ENCODE assay signal across 1 cellular context in the genomic region with DNA sequence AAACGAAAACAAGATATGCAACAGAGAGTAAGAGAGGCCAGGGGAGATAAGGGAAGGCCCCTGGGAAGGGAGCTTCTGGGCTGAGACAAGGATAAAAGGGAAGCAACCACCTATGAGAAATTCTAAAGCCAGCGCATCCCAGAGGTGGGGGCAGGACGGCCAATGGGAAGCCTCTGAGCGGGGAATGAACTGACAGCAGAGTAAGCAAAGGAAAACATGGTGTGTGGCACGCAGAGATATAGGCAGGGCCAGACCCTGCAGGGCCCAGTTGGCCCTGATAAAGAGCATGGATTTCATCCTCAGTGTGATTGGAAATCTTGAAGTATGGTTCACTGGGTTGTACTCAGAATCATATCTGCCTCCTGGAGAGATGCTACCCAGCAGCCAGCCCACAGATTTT.
TF ChIP-seq lines count a peak whose summit lies in the region.

No MANE protein-coding gene starts in this region.

TF ChIP-seq in H1, 55 proteins besides CTCF, POLR2A, EP300 and RAD21 (continued from another document):
- TF ChIP-seq, protein P1, sequence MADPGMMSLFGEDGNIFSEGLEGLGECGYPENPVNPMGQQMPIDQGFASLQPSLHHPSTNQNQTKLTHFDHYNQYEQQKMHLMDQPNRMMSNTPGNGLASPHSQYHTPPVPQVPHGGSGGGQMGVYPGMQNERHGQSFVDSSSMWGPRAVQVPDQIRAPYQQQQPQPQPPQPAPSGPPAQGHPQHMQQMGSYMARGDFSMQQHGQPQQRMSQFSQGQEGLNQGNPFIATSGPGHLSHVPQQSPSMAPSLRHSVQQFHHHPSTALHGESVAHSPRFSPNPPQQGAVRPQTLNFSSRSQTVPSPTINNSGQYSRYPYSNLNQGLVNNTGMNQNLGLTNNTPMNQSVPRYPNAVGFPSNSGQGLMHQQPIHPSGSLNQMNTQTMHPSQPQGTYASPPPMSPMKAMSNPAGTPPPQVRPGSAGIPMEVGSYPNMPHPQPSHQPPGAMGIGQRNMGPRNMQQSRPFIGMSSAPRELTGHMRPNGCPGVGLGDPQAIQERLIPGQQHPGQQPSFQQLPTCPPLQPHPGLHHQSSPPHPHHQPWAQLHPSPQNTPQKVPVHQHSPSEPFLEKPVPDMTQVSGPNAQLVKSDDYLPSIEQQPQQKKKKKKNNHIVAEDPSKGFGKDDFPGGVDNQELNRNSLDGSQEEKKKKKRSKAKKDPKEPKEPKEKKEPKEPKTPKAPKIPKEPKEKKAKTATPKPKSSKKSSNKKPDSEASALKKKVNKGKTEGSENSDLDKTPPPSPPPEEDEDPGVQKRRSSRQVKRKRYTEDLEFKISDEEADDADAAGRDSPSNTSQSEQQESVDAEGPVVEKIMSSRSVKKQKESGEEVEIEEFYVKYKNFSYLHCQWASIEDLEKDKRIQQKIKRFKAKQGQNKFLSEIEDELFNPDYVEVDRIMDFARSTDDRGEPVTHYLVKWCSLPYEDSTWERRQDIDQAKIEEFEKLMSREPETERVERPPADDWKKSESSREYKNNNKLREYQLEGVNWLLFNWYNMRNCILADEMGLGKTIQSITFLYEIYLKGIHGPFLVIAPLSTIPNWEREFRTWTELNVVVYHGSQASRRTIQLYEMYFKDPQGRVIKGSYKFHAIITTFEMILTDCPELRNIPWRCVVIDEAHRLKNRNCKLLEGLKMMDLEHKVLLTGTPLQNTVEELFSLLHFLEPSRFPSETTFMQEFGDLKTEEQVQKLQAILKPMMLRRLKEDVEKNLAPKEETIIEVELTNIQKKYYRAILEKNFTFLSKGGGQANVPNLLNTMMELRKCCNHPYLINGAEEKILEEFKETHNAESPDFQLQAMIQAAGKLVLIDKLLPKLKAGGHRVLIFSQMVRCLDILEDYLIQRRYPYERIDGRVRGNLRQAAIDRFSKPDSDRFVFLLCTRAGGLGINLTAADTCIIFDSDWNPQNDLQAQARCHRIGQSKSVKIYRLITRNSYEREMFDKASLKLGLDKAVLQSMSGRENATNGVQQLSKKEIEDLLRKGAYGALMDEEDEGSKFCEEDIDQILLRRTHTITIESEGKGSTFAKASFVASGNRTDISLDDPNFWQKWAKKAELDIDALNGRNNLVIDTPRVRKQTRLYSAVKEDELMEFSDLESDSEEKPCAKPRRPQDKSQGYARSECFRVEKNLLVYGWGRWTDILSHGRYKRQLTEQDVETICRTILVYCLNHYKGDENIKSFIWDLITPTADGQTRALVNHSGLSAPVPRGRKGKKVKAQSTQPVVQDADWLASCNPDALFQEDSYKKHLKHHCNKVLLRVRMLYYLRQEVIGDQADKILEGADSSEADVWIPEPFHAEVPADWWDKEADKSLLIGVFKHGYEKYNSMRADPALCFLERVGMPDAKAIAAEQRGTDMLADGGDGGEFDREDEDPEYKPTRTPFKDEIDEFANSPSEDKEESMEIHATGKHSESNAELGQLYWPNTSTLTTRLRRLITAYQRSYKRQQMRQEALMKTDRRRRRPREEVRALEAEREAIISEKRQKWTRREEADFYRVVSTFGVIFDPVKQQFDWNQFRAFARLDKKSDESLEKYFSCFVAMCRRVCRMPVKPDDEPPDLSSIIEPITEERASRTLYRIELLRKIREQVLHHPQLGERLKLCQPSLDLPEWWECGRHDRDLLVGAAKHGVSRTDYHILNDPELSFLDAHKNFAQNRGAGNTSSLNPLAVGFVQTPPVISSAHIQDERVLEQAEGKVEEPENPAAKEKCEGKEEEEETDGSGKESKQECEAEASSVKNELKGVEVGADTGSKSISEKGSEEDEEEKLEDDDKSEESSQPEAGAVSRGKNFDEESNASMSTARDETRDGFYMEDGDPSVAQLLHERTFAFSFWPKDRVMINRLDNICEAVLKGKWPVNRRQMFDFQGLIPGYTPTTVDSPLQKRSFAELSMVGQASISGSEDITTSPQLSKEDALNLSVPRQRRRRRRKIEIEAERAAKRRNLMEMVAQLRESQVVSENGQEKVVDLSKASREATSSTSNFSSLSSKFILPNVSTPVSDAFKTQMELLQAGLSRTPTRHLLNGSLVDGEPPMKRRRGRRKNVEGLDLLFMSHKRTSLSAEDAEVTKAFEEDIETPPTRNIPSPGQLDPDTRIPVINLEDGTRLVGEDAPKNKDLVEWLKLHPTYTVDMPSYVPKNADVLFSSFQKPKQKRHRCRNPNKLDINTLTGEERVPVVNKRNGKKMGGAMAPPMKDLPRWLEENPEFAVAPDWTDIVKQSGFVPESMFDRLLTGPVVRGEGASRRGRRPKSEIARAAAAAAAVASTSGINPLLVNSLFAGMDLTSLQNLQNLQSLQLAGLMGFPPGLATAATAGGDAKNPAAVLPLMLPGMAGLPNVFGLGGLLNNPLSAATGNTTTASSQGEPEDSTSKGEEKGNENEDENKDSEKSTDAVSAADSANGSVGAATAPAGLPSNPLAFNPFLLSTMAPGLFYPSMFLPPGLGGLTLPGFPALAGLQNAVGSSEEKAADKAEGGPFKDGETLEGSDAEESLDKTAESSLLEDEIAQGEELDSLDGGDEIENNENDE (IDR thresholded peaks at IDR 0.05; ENCODE audit: insufficient replicate concordance, low read length) = no peak
- no peak for TF ChIP-seq CREB1 (IDR thresholded peaks at IDR 0.05)
- no peak for TF ChIP-seq KDM4A (IDR thresholded peaks at IDR 0.05; ENCODE audit: low read depth, low read length, severe bottlenecking)
- TF ChIP-seq, protein P2, sequence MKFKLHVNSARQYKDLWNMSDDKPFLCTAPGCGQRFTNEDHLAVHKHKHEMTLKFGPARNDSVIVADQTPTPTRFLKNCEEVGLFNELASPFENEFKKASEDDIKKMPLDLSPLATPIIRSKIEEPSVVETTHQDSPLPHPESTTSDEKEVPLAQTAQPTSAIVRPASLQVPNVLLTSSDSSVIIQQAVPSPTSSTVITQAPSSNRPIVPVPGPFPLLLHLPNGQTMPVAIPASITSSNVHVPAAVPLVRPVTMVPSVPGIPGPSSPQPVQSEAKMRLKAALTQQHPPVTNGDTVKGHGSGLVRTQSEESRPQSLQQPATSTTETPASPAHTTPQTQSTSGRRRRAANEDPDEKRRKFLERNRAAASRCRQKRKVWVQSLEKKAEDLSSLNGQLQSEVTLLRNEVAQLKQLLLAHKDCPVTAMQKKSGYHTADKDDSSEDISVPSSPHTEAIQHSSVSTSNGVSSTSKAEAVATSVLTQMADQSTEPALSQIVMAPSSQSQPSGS (IDR thresholded peaks at IDR 0.05; ENCODE audit: low read length) = no peak
- no peak for TF ChIP-seq SIN3A (conservative IDR thresholded peaks at IDR 0.05 in 1 of 2, IDR thresholded peaks at IDR 0.05 in 1 of 2; ENCODE audit: low read depth in 1 of 2, low read length in 2 of 2)
- TF ChIP-seq NRF1 (IDR thresholded peaks at IDR 0.05; ENCODE audit: low read depth, low read length) = no peak
- no peak for TF ChIP-seq KDM1A (IDR thresholded peaks at IDR 0.05; ENCODE audit: borderline replicate concordance, low read length)
- no peak for TF ChIP-seq RXRA (IDR thresholded peaks at IDR 0.05; ENCODE audit: insufficient read depth, low read depth, low read length)
- no peak for TF ChIP-seq YY1 (IDR thresholded peaks at IDR 0.05; ENCODE audit: low read depth, low read length)
- no peak for TF ChIP-seq MAFK (IDR thresholded peaks at IDR 0.05; ENCODE audit: low read depth, low read length)
- no peak for TF ChIP-seq ZNF274 (IDR thresholded peaks at IDR 0.05; ENCODE audit: borderline replicate concordance, extremely low read depth, low read length)
